8 cellular contexts compared by ENCODE assay signal in genomic region chr17:76240461-76241204, GRCh38. TPM values are rescaled to one million over a fixed set of nuclear protein-coding genes. Genes with fewer than 3 reads are reported as not detected.
DNase-seq lines count a peak whose midpoint lies in the region; ATAC-seq and TF ChIP-seq lines count a peak whose summit lies in the region.

Gene RNF157, minus strand, starts transcription at chr17:76240493. Its CDS starts 253 bp downstream, at chr17:76240240.

- H3K9me3 ChIP-seq in CD4-positive, alpha-beta memory T cell (ENCODE audit: control insufficient read depth in 1 of 2, low read length in 2 of 2) = no peaks in the 10 kb centered on the region
- H3K9me3 ChIP-seq in MM.1S (replicated peaks; ENCODE audit: insufficient read depth, low read length) = no peaks in the 10 kb centered on the region

- ATAC-seq in GM21576 (IDR thresholded peaks at IDR 0.05; ENCODE audit: unreplicated experiment) (peak; percentile 59), activated B cell treated with CpG ODN at 0.5 μM for 24 hours (ENCODE audit: low read depth) (peak; percentile 93), GM18858 (IDR thresholded peaks at IDR 0.05; ENCODE audit: unreplicated experiment) (no peak)

- H3K4me2 ChIP-seq in MM.1S (ENCODE audit: low read depth, low read length) = peak within 1 kb of the TSS; percentile 99

- CTCF ChIA-PET in CD4-positive, alpha-beta memory T cell (lab: Charles Lee; ENCODE audit: partially characterized antibody) = interaction anchor here (1.0 to 1.8 kb wide), 5 partner anchors 22 to 117 kb away, joined by 3 to 5 read pairs (median 4); no protein-coding TSS in a partner anchor
- CTCF ChIA-PET in activated B cell treated with CpG ODN at 0.5 μM for 24 hours (lab: Charles Lee) = no interaction called here

- H3K4me3 ChIP-seq in CD4-positive, alpha-beta memory T cell (ENCODE audit: low read length in 2 of 2) = peak within 1 kb of the TSS; percentile 70 to 71
- H3K4me3 ChIP-seq in MM.1S (ENCODE audit: low read length) (peak within 1 kb of the TSS; percentile 73), kidney epithelial cell (ENCODE audit: low read depth, low read length) (peak within 1 kb of the TSS; percentile 60)

- no peaks in the 10 kb centered on the region for H3K79me2 ChIP-seq in MM.1S (ENCODE audit: low read length)

- peaks cover 51% of the 10 kb centered on the region for H3K4me1 ChIP-seq in CD4-positive, alpha-beta memory T cell (ENCODE audit: insufficient read depth, low read length)
- peaks cover 7% of the 10 kb centered on the region for H3K4me1 ChIP-seq in MM.1S (ENCODE audit: low read length)

- H4K20me1 ChIP-seq in MM.1S (ENCODE audit: insufficient read depth, low read length) = no peaks in the 10 kb centered on the region

- no peaks in the 10 kb centered on the region for H3K9me2 ChIP-seq in MM.1S (replicated peaks; ENCODE audit: insufficient read depth, low read length)

- POLR2A ChIA-PET in CD4-positive, alpha-beta memory T cell (lab: Charles Lee; ENCODE audit: partially characterized antibody) = interaction anchor here (0.6 to 19.8 kb wide), 12 partner anchors 10 to 119 kb away, joined by 3 to 620 read pairs (median 5); partner anchors contain the start of gene UBALD2
- POLR2A ChIA-PET in activated B cell treated with CpG ODN at 0.5 μM for 24 hours (lab: Charles Lee) = interaction anchor here (0.6 to 8.8 kb wide), 5 partner anchors 18 to 49 kb away, joined by 3 to 135 read pairs (median 4); partner anchors contain the start of gene UBALD2

- peak within 1 kb of the TSS; percentile 41; the same call in 1 of the 2 replicates for H3K9ac ChIP-seq in MM.1S (ENCODE audit: low read length)

- H3K27me3 Mint-ChIP-seq in CD4-positive, alpha-beta memory T cell = no peaks in the 10 kb centered on the region
- peaks cover 33% of the 10 kb centered on the region for H3K27me3 Mint-ChIP-seq in activated B cell treated with CpG ODN at 0.5 μM for 24 hours

- H3F3A ChIP-seq in MM.1S (ENCODE audit: insufficient read depth, low read length) = peaks cover 4% of the 10 kb centered on the region

- DNase-seq in CD4-positive, alpha-beta memory T cell = peak; percentile 61 to 76 (median 72)
- DNase-seq in MM.1S (peak; percentile 60), activated B cell treated with CpG ODN at 0.5 μM for 24 hours (peak; percentile 62), cerebellar cortex (ENCODE audit: low spot score) (peak; percentile 31), kidney epithelial cell (ENCODE audit: low read depth) (no peak)
- peak; percentile 71 for DNase-seq in stimulated activated CD4-positive, alpha-beta T cell treated with anti-CD3 and anti-CD28 coated beads, Interleukin-15, amount 100 ng/mL, for 24 hours

- H3K36me3 Mint-ChIP-seq in CD4-positive, alpha-beta memory T cell = peaks cover 3% of the 10 kb centered on the region in 2 donors
- no peaks in the 10 kb centered on the region for H3K36me3 Mint-ChIP-seq in activated B cell treated with CpG ODN at 0.5 μM for 24 hours (ENCODE audit: low read depth)

- intact Hi-C loops in CD4-positive, alpha-beta memory T cell (cut with micrococcal nuclease) = no loop called here
- intact Hi-C loops in activated B cell treated with CpG ODN at 0.5 μM for 24 hours (cut with micrococcal nuclease) = no loop called here

- H3K27ac ChIP-seq in CD4-positive, alpha-beta memory T cell (ENCODE audit: low read depth, low read length) = peak within 1 kb of the TSS; percentile 50
- H3K27ac ChIP-seq in MM.1S (ENCODE audit: low read length) = no peak within 1 kb of the TSS

- H3K4me1 Mint-ChIP-seq in CD4-positive, alpha-beta memory T cell = peaks cover 19 to 72% (median 47%) of the 10 kb centered on the region in 4 donors
- peaks cover 12% of the 10 kb centered on the region for H3K4me1 Mint-ChIP-seq in activated B cell treated with CpG ODN at 0.5 μM for 24 hours

- H3K9me3 Mint-ChIP-seq in CD4-positive, alpha-beta memory T cell = peaks cover 0 to 4% (median 0%) of the 10 kb centered on the region in 8 donors
- H3K9me3 Mint-ChIP-seq in activated B cell treated with CpG ODN at 0.5 μM for 24 hours = no peaks in the 10 kb centered on the region

- peak within 1 kb of the TSS; percentile 84 for H2AFZ ChIP-seq in MM.1S (ENCODE audit: low read length)

- no peak for TF ChIP-seq CTCF in MM.1S (IDR thresholded peaks at IDR 0.05; ENCODE audit: low read length)
- no peak for TF ChIP-seq CTCF in activated B cell treated with CpG ODN at 0.5 μM for 24 hours (IDR thresholded peaks at IDR 0.05)
- no peak for TF ChIP-seq CTCF in kidney epithelial cell (IDR thresholded peaks at IDR 0.05; ENCODE audit: insufficient read depth, low read length, poor library complexity, severe bottlenecking)

- no peaks in the 10 kb centered on the region for H3K27me3 ChIP-seq in CD4-positive, alpha-beta memory T cell (ENCODE audit: insufficient read depth, low read length)
- H3K27me3 ChIP-seq in MM.1S (replicated peaks; ENCODE audit: insufficient read depth, low read length) = 0 out of 2 replicates have a peak, but pooled peaks cover 4% of the 10 kb centered on the region
- peaks cover 21% of the 10 kb centered on the region for H3K27me3 ChIP-seq in kidney epithelial cell (ENCODE audit: control insufficient read depth, insufficient read depth, low read length)

- peak within 1 kb of the TSS; percentile 89 to 98 (median 92) for H3K4me3 Mint-ChIP-seq in CD4-positive, alpha-beta memory T cell
- H3K4me3 Mint-ChIP-seq in activated B cell treated with CpG ODN at 0.5 μM for 24 hours = peak within 1 kb of the TSS; percentile 87

- peak within 1 kb of the TSS; percentile 86 to 96 (median 93) for H3K27ac Mint-ChIP-seq in CD4-positive, alpha-beta memory T cell
- peak within 1 kb of the TSS; percentile 56 for H3K27ac Mint-ChIP-seq in activated B cell treated with CpG ODN at 0.5 μM for 24 hours

- H3K36me3 ChIP-seq in CD4-positive, alpha-beta memory T cell (ENCODE audit: insufficient read depth, low read length) = no peaks in the 10 kb centered on the region
- no peaks in the 10 kb centered on the region for H3K36me3 ChIP-seq in MM.1S (replicated peaks; ENCODE audit: insufficient read depth, low read length)
- H3K36me3 ChIP-seq in kidney epithelial cell (ENCODE audit: control insufficient read depth, insufficient read depth, low read length) = no peaks in the 10 kb centered on the region

RNA-seq across cellular contexts. Expression of gene RNF157, which starts in this region (rescaled TPM):
- 10 to 100 TPM; 19.5 to 22.5 TPM for total RNA-seq in CD4-positive, alpha-beta memory T cell
- 10 to 100 TPM in 1 of 2 donors, 1 to 10 TPM in 1; 4.0 to 20.5 TPM for polyA plus RNA-seq in CD4-positive, alpha-beta memory T cell
- 3.1 and 3.5 TPM in 2 replicates for total RNA-seq in activated B cell treated with CpG ODN at 0.5 μM for 24 hours
- 6.0 and 7.5 TPM in 2 replicates for total RNA-seq in kidney epithelial cell
